ENCODE assay signal across 25 cellular contexts in the genomic region with DNA sequence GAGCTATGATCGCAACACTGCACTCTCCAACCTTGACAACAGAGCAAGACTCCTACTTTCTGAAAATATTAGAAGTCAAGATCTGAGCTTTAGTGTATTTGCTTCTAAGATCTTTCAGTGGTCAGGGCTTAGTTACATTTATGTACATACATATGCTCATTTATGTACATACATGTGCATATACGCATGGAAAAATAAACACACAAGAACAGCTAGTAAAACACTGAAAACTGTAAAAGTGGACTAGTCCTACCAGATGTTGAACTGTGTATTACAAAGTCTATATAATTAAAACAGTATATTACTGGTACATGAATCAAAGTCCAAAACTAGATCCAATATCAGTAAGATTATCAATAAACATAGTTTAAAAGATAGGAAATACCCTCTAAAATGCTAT.
"Had no signal": no experiment of that assay in that cellular context is flagged by ENCODE, and none has a peak within 500 bp of the region (broad histone marks: within the 10 kb centered on the region; RNA-seq: fewer than 3 reads in every experiment).

No MANE protein-coding gene starts in this region.

- H3K27me3 ChIP-seq: adrenal gland had no signal

- H3K27ac ChIP-seq: adrenal gland had no signal

- ATAC-seq: activated CD8-positive, alpha-beta memory T cell treated with anti-CD3 and anti-CD28 coated beads, Interleukin-2, amount 10 ng/mL, durations not matched to agents 7 days and 5 days; activated T-helper 17 cell treated with anti-CD3 and anti-CD28 coated beads, Interleukin-2, amount 50 U/mL, for 72 hours; PC-3 had no signal

- DNase-seq: activated B cell treated with CpG ODN at 0.5 μM for 24 hours; activated CD4-positive, alpha-beta T cell treated with anti-CD3 and anti-CD28 coated beads for 1 hour; activated CD4-positive, alpha-beta T cell treated with anti-CD3 and anti-CD28 coated beads, Interleukin-2, amount 10 ng/mL, durations not matched to agents 24 days and 14 days; activated CD4-positive, alpha-beta T cell treated with anti-CD3 and anti-CD28 coated beads, Interleukin-2, amount 50 U/mL, for 48 hours; activated CD8-positive, alpha-beta memory T cell treated with anti-CD3 and anti-CD28 coated beads, Interleukin-2, amount 10 ng/mL, durations not matched to agents 7 days and 5 days; activated gamma-delta T cell; activated naive CD4-positive, alpha-beta T cell treated with anti-CD3 and anti-CD28 coated beads, Interleukin-2, amount 10 ng/mL, durations not matched to agents 7 days and 5 days; activated naive CD8-positive, alpha-beta T cell treated with anti-CD3 and anti-CD28 coated beads, Interleukin-2, amount 10 ng/mL, durations not matched to agents 7 days and 5 days; activated T-cell treated with anti-CD3 and anti-CD28 coated beads, Interleukin-2, amount 50 U/mL, for 48 hours; adrenal gland; anterior cingulate cortex; central memory CD4-positive, alpha-beta T cell; Kasumi-1; KBM-7; NCI-H1048; NCI-H2171; NCI-H2227 treated with DMSO at 0.1 percent for 48 hours; NCI-H446 treated with DMSO at 0.1 percent for 48 hours; NCI-H524 treated with DMSO at 0.1 percent for 48 hours; NCI-H748 treated with DMSO at 0.1 percent for 48 hours; PC-3; SHP77 treated with DMSO at 0.1 percent for 48 hours; T-helper 2 cell; T1000 had no signal

- H3K9me3 ChIP-seq: adrenal gland had no signal

- H3K9me3 Mint-ChIP-seq: activated B cell treated with CpG ODN at 0.5 μM for 24 hours; activated CD4-positive, alpha-beta T cell treated with anti-CD3 and anti-CD28 coated beads, Interleukin-2, amount 10 ng/mL, durations not matched to agents 24 days and 14 days; activated naive CD4-positive, alpha-beta T cell treated with anti-CD3 and anti-CD28 coated beads, Interleukin-2, amount 10 ng/mL, durations not matched to agents 7 days and 5 days; activated naive CD8-positive, alpha-beta T cell treated with anti-CD3 and anti-CD28 coated beads, Interleukin-2, amount 10 ng/mL, durations not matched to agents 7 days and 5 days; activated T-helper 17 cell treated with anti-CD3 and anti-CD28 coated beads, Interleukin-2, amount 50 U/mL, for 72 hours had no signal

- H3K4me1 ChIP-seq: adrenal gland had no signal

- H3K4me3 ChIP-seq: adrenal gland had no signal

- H3K27ac Mint-ChIP-seq: activated B cell treated with CpG ODN at 0.5 μM for 24 hours; activated CD4-positive, alpha-beta T cell treated with anti-CD3 and anti-CD28 coated beads, Interleukin-2, amount 10 ng/mL, durations not matched to agents 24 days and 14 days; activated CD8-positive, alpha-beta memory T cell treated with anti-CD3 and anti-CD28 coated beads, Interleukin-2, amount 10 ng/mL, durations not matched to agents 7 days and 5 days; activated naive CD4-positive, alpha-beta T cell treated with anti-CD3 and anti-CD28 coated beads, Interleukin-2, amount 10 ng/mL, durations not matched to agents 7 days and 5 days had no signal

- H3K4me1 Mint-ChIP-seq: activated naive CD4-positive, alpha-beta T cell treated with anti-CD3 and anti-CD28 coated beads, Interleukin-2, amount 10 ng/mL, durations not matched to agents 7 days and 5 days; activated T-helper 17 cell treated with anti-CD3 and anti-CD28 coated beads, Interleukin-2, amount 50 U/mL, for 72 hours had no signal

- H3K4me3 Mint-ChIP-seq: activated B cell treated with CpG ODN at 0.5 μM for 24 hours; activated CD4-positive, alpha-beta T cell treated with anti-CD3 and anti-CD28 coated beads, Interleukin-2, amount 10 ng/mL, durations not matched to agents 24 days and 14 days; activated CD8-positive, alpha-beta memory T cell treated with anti-CD3 and anti-CD28 coated beads, Interleukin-2, amount 10 ng/mL, durations not matched to agents 7 days and 5 days; activated naive CD4-positive, alpha-beta T cell treated with anti-CD3 and anti-CD28 coated beads, Interleukin-2, amount 10 ng/mL, durations not matched to agents 7 days and 5 days; activated naive CD8-positive, alpha-beta T cell treated with anti-CD3 and anti-CD28 coated beads, Interleukin-2, amount 10 ng/mL, durations not matched to agents 7 days and 5 days; activated T-helper 17 cell treated with anti-CD3 and anti-CD28 coated beads, Interleukin-2, amount 50 U/mL, for 72 hours had no signal

- H3K27me3 Mint-ChIP-seq: activated B cell treated with CpG ODN at 0.5 μM for 24 hours; activated CD4-positive, alpha-beta T cell treated with anti-CD3 and anti-CD28 coated beads, Interleukin-2, amount 10 ng/mL, durations not matched to agents 24 days and 14 days; activated CD8-positive, alpha-beta memory T cell treated with anti-CD3 and anti-CD28 coated beads, Interleukin-2, amount 10 ng/mL, durations not matched to agents 7 days and 5 days; activated naive CD4-positive, alpha-beta T cell treated with anti-CD3 and anti-CD28 coated beads, Interleukin-2, amount 10 ng/mL, durations not matched to agents 7 days and 5 days; activated naive CD8-positive, alpha-beta T cell treated with anti-CD3 and anti-CD28 coated beads, Interleukin-2, amount 10 ng/mL, durations not matched to agents 7 days and 5 days; activated T-helper 17 cell treated with anti-CD3 and anti-CD28 coated beads, Interleukin-2, amount 50 U/mL, for 72 hours had no signal
